ENCODE assay signal across 8 cellular contexts in genomic region chr5:472656-473343, GRCh38. TPM values are rescaled to one million over a fixed set of nuclear protein-coding genes. Genes with fewer than 3 reads are reported as not detected.
DNase-seq lines count a peak whose midpoint lies in the region; ATAC-seq and TF ChIP-seq lines count a peak whose summit lies in the region.

No MANE protein-coding gene starts in this region.

- peak overlapping the region; percentile 84; the same call in 1 of the 2 replicates for H2AFZ ChIP-seq in Karpas-422 (ENCODE audit: low read length)

- H3K4me3 Mint-ChIP-seq in neural crest cell, result no peak overlapping the region
- peak overlapping the region; percentile 78 to 92 for H3K4me3 Mint-ChIP-seq in stimulated activated naive CD8-positive, alpha-beta T cell treated with anti-CD3 and anti-CD28 coated beads, Interleukin-15, amount 100 ng/mL, for 72 hours

- H3K79me2 ChIP-seq in Karpas-422 (ENCODE audit: low read length), result peaks cover 23% of the 10 kb centered on the region

- H3K27me3 Mint-ChIP-seq in neural crest cell (ENCODE audit: low read depth), result peaks cover 31% of the 10 kb centered on the region
- peaks cover 33% of the 10 kb centered on the region for H3K27me3 Mint-ChIP-seq in stimulated activated naive CD8-positive, alpha-beta T cell treated with anti-CD3 and anti-CD28 coated beads, Interleukin-15, amount 100 ng/mL, for 72 hours

- H3K4me3 ChIP-seq in Karpas-422 (ENCODE audit: low read length) (peak overlapping the region; percentile 91), RWPE2 (ENCODE audit: severe bottlenecking) (peak overlapping the region; percentile 81), fibroblast of villous mesenchyme (ENCODE audit: low read depth, low read length) (peak overlapping the region; percentile 77)

- peak; percentile 90 for DNase-seq in Daoy (ENCODE audit: low read depth)
- DNase-seq in Karpas-422, result peak; percentile 96
- peak; percentile 87 for DNase-seq in RWPE2 (ENCODE audit: low spot score)
- peak; percentile 96 for DNase-seq in activated effector memory CD4-positive, alpha-beta T cell treated with anti-CD3 and anti-CD28 coated beads, Interleukin-2, amount 50 U/mL, for 16 hours
- DNase-seq in fibroblast of villous mesenchyme (ENCODE audit: low read depth), result peak; percentile 78
- DNase-seq in neural crest cell (ENCODE audit: low read depth, low spot score), result peak; percentile 78
- peak; percentile 88 to 91 for DNase-seq in stimulated activated naive CD8-positive, alpha-beta T cell treated with anti-CD3 and anti-CD28 coated beads, Interleukin-15, amount 100 ng/mL, for 72 hours

- no peaks in the 10 kb centered on the region for H3K9me3 Mint-ChIP-seq in neural crest cell
- no peaks in the 10 kb centered on the region for H3K9me3 Mint-ChIP-seq in stimulated activated naive CD8-positive, alpha-beta T cell treated with anti-CD3 and anti-CD28 coated beads, Interleukin-15, amount 100 ng/mL, for 72 hours

- H3K4me1 ChIP-seq in Karpas-422 (ENCODE audit: low read length), result peaks cover 38% of the 10 kb centered on the region
- no peaks in the 10 kb centered on the region for H3K4me1 ChIP-seq in RWPE2 (ENCODE audit: insufficient read depth, poor library complexity, severe bottlenecking)

- peak overlapping the region; percentile 100 for H3K4me2 ChIP-seq in Karpas-422 (ENCODE audit: low read depth, low read length, poor library complexity, severe bottlenecking)

- H4K20me1 ChIP-seq in Karpas-422 (ENCODE audit: insufficient read depth, low read depth, low read length), result peaks cover 41% of the 10 kb centered on the region

- no peaks in the 10 kb centered on the region for H3K9me2 ChIP-seq in Karpas-422 (replicated peaks; ENCODE audit: insufficient read depth, low read length)

- H3K9ac ChIP-seq in Karpas-422 (ENCODE audit: low read length), result peak overlapping the region; percentile 98

- no peaks in the 10 kb centered on the region for H3K9me3 ChIP-seq in Karpas-422 (ENCODE audit: low read length)
- no peaks in the 10 kb centered on the region for H3K9me3 ChIP-seq in RWPE2 (ENCODE audit: severe bottlenecking)

- H3K27ac ChIP-seq in Karpas-422 (ENCODE audit: low read length), result peak overlapping the region; percentile 81
- peak overlapping the region; percentile 50 for H3K27ac ChIP-seq in RWPE2 (ENCODE audit: poor library complexity, severe bottlenecking)

- H3K27me3 ChIP-seq in Karpas-422 (ENCODE audit: low read length) (no peaks in the 10 kb centered on the region), RWPE2 (ENCODE audit: insufficient read depth, poor library complexity, severe bottlenecking) (peaks cover 19% of the 10 kb centered on the region)

- no peak overlapping the region for H3K27ac Mint-ChIP-seq in neural crest cell (ENCODE audit: unreplicated experiment)
- peak overlapping the region; percentile 82 to 86 for H3K27ac Mint-ChIP-seq in stimulated activated naive CD8-positive, alpha-beta T cell treated with anti-CD3 and anti-CD28 coated beads, Interleukin-15, amount 100 ng/mL, for 72 hours

- H3K4me1 Mint-ChIP-seq in neural crest cell, result peaks cover 7% of the 10 kb centered on the region
- peaks cover 59% of the 10 kb centered on the region for H3K4me1 Mint-ChIP-seq in stimulated activated naive CD8-positive, alpha-beta T cell treated with anti-CD3 and anti-CD28 coated beads, Interleukin-15, amount 100 ng/mL, for 72 hours

- no peaks in the 10 kb centered on the region for H3K36me3 Mint-ChIP-seq in neural crest cell (ENCODE audit: low read depth)

- ATAC-seq in GM21825 (IDR thresholded peaks at IDR 0.05; ENCODE audit: unreplicated experiment) (peak; percentile 66), RWPE2 (ENCODE audit: low read depth) (peak; percentile 30)
- ATAC-seq in stimulated activated naive CD8-positive, alpha-beta T cell treated with anti-CD3 and anti-CD28 coated beads, Interleukin-15, amount 100 ng/mL, for 72 hours, result peak; percentile 86

- TF ChIP-seq CTCF in RWPE2 (IDR thresholded peaks at IDR 0.05; ENCODE audit: poor library complexity, severe bottlenecking) (no peak), fibroblast of villous mesenchyme (IDR thresholded peaks at IDR 0.05; ENCODE audit: insufficient read depth, low read depth, low read length) (no peak), neural crest cell (conservative IDR thresholded peaks at IDR 0.05) (no peak)

- H3K36me3 ChIP-seq in Karpas-422 (ENCODE audit: insufficient read depth, low read length) (peaks cover 10% of the 10 kb centered on the region; the same call in 1 of the 2 replicates), RWPE2 (ENCODE audit: low read depth) (peaks cover 16% of the 10 kb centered on the region)

RNA-seq across cellular contexts. Expression of gene EXOC3, which starts 29.8 kb away (rescaled TPM):
- total RNA-seq in Daoy (2014; rRNA removed; shearing (Covaris generic)), result 32.3 and 35.7 TPM in 2 replicates
- total RNA-seq in Karpas-422 (2014; rRNA removed; shearing (Covaris generic); ENCODE audit: low replicate concordance), result 24.4 and 39.8 TPM in 2 replicates
- total RNA-seq in fibroblast of villous mesenchyme (31.2 and 32.4 TPM in 2 replicates), neural crest cell (56.0 and 61.3 TPM in 2 replicates)

RNA-seq across cellular contexts. Expression of gene SLC9A3, which starts 51.4 kb away (rescaled TPM):
- 1.3 and 2.2 TPM in 2 replicates for total RNA-seq in Daoy (2014; rRNA removed; shearing (Covaris generic))
- 2.0 and 3.5 TPM in 2 replicates for total RNA-seq in Karpas-422 (2014; rRNA removed; shearing (Covaris generic); ENCODE audit: low replicate concordance)
- total RNA-seq in fibroblast of villous mesenchyme (0.86 and 0.97 TPM in 2 replicates), neural crest cell (1.5 and 1.7 TPM in 2 replicates)

Comparison
In these comparisons a context has a peak if more than half of its experiments do, and no peak if none do; other contexts are left out.
1. Peak in every context shown above with its lines: DNase-seq, ATAC-seq, H3K4me3 ChIP-seq and H3K27ac ChIP-seq.
2. ATAC-seq: peak in every context shown above with its lines; median percentile 86 in stimulated activated naive CD8-positive, alpha-beta T cell treated with anti-CD3 and anti-CD28 coated beads, Interleukin-15, amount 100 ng/mL, for 72 hours; 66 in GM21825; 30 in RWPE2.